In the genomic region with DNA sequence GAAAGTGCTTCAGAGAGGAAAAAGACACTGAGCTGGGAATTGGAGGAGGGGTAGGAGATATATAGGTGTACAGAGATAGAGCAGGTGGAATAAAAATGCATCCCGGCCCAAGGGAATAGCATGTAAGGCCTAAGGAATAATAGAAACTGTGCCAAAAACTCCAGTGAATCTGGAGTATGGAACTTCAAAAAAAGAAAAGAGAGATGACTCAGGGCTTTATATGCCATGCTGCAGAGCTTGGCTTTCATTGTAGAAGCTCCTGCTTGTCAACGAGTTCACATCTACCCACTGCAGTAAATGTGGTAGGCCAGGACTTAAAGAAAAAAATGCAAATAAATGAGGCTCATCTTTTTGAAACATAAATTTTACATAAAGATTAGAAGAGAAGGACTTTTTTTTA, we compare ENCODE assay signal across 17 cellular contexts.
DNase-seq lines count a peak whose midpoint lies in the region; ATAC-seq and TF ChIP-seq lines count a peak whose summit lies in the region.
"Had no signal": no experiment of that assay in that cellular context is flagged by ENCODE, and none has a peak within 500 bp of the region (broad histone marks: within the 10 kb centered on the region; RNA-seq: fewer than 3 reads in every experiment).

No MANE protein-coding gene starts in this region.

- H3K4me3 ChIP-seq in left ventricle myocardium inferior = no peak overlapping the region

- intact Hi-C loops in left ventricle myocardium inferior (cut with micrococcal nuclease) (no loop called here), head of caudate nucleus (cut with DNase I) (no loop called here)

- no peaks in the 10 kb centered on the region for H3K27me3 ChIP-seq in left ventricle myocardium inferior (ENCODE audit: low read depth)

- H3K36me3 ChIP-seq in left ventricle myocardium inferior = no peaks in the 10 kb centered on the region

- H3K9me3 Mint-ChIP-seq in brain (peaks cover 3 to 9% (median 4%) of the 10 kb centered on the region in 5 experiments), osteocyte (ENCODE audit: unreplicated experiment) (peaks cover 8% of the 10 kb centered on the region)
- H3K9me3 Mint-ChIP-seq: activated CD4-positive, alpha-beta T cell treated with anti-CD3 and anti-CD28 coated beads, Interleukin-2, amount 10 ng/mL, durations not matched to agents 7 days and 5 days; CD4-positive, CD25-positive, alpha-beta regulatory T cell had no signal

- no peak for ATAC-seq in GM21515 (IDR thresholded peaks at IDR 0.05; ENCODE audit: unreplicated experiment)
- ATAC-seq: T-helper 17 cell had no signal

- in situ Hi-C loops in G401 (cut with HindIII; ENCODE audit: low sequenced_read_pairs) = no loop called here

- H3K4me1 ChIP-seq in left ventricle myocardium inferior = peaks cover 8% of the 10 kb centered on the region
- H3K4me1 ChIP-seq: parathyroid adenoma had no signal

- TF ChIP-seq CTCF in brain (conservative IDR thresholded peaks at IDR 0.05) (no peak), osteocyte (IDR thresholded peaks at IDR 0.05) (no peak), left ventricle myocardium inferior (IDR thresholded peaks at IDR 0.05; ENCODE audit: borderline replicate concordance) (no peak)

- H3K27ac ChIP-seq in left ventricle myocardium inferior (replicated peaks) = no peak overlapping the region
- H3K27ac ChIP-seq: parathyroid adenoma, VCaP had no signal

- peaks cover 22% of the 10 kb centered on the region for H3K9me3 ChIP-seq in left ventricle myocardium inferior (replicated peaks)

- H3K36me3 Mint-ChIP-seq in brain (no peaks in the 10 kb centered on the region), osteocyte (ENCODE audit: unreplicated experiment) (peaks cover 2% of the 10 kb centered on the region)
- H3K36me3 Mint-ChIP-seq: CD4-positive, CD25-positive, alpha-beta regulatory T cell had no signal

- H3K27me3 Mint-ChIP-seq in brain (no peaks in the 10 kb centered on the region), osteocyte (ENCODE audit: unreplicated experiment) (no peaks in the 10 kb centered on the region)

- DNase-seq in EH (ENCODE audit: low read depth) (peak; percentile 51), NCI-H2171 (lab: John Stamatoyannopoulos, UW) (peak; percentile 10), osteocyte (ENCODE audit: extremely low spot score, unreplicated experiment) (no peak), left ventricle myocardium inferior (no peak), G401 (ENCODE audit: low spot score) (no peak), head of caudate nucleus (no peak)
- DNase-seq: activated CD4-positive, alpha-beta T cell treated with anti-CD3 and anti-CD28 coated beads, Interleukin-2, amount 10 ng/mL, durations not matched to agents 7 days and 5 days; activated CD8-positive, alpha-beta memory T cell treated with anti-CD3 and anti-CD28 coated beads, Interleukin-2, amount 50 U/mL, for 48 hours; activated effector memory CD4-positive, alpha-beta T cell treated with Interleukin-2 at 50 U/mL for 16 hours; CD4-positive, CD25-positive, alpha-beta regulatory T cell; kidney; Right ventricle myocardium superior; T-helper 17 cell had no signal

- H3K4me3 Mint-ChIP-seq in brain (peak overlapping the region in 1 of 5 experiments; percentile 4), osteocyte (ENCODE audit: unreplicated experiment) (no peak overlapping the region)
- H3K4me3 Mint-ChIP-seq: activated CD4-positive, alpha-beta T cell treated with anti-CD3 and anti-CD28 coated beads, Interleukin-2, amount 10 ng/mL, durations not matched to agents 7 days and 5 days; CD4-positive, CD25-positive, alpha-beta regulatory T cell; T-helper 17 cell had no signal

- H3K27ac Mint-ChIP-seq in brain = peak overlapping the region in 3 of 5 experiments; percentile 16 to 83 (median 69)
- peak overlapping the region; percentile 82 for H3K27ac Mint-ChIP-seq in osteocyte (ENCODE audit: unreplicated experiment)
- H3K27ac Mint-ChIP-seq: activated CD4-positive, alpha-beta T cell treated with anti-CD3 and anti-CD28 coated beads, Interleukin-2, amount 10 ng/mL, durations not matched to agents 7 days and 5 days; T-helper 17 cell had no signal

- H3K4me1 Mint-ChIP-seq in brain (peaks cover 44% of the 10 kb centered on the region), osteocyte (ENCODE audit: unreplicated experiment) (peaks cover 58% of the 10 kb centered on the region)
- H3K4me1 Mint-ChIP-seq: activated CD4-positive, alpha-beta T cell treated with anti-CD3 and anti-CD28 coated beads, Interleukin-2, amount 10 ng/mL, durations not matched to agents 7 days and 5 days; CD4-positive, CD25-positive, alpha-beta regulatory T cell; T-helper 17 cell had no signal

Comparison
In these comparisons a context has a peak if more than half of its experiments do, and no peak if none do; other contexts are left out.
1. DNase-seq: peak in EH (single experiment) and NCI-H2171 (single experiment); none in osteocyte (single experiment), left ventricle myocardium inferior (single experiment), G401 (single experiment) and head of caudate nucleus (0 of 42).